In genomic region chr13:25738797-25739196, GRCh38 we compare ENCODE assay signal across 18 cellular contexts.
DNase-seq lines count a peak whose midpoint lies in the region; ATAC-seq, FAIRE-seq and TF ChIP-seq lines count a peak whose summit lies in the region.
"Had no signal": no experiment of that assay in that cellular context is flagged by ENCODE, and none has a peak within 500 bp of the region (broad histone marks: within the 10 kb centered on the region; RNA-seq: fewer than 3 reads in every experiment).

No MANE protein-coding gene starts in this region.

- peaks cover 2% of the 10 kb centered on the region for H3K9me3 Mint-ChIP-seq in astrocyte (ENCODE audit: unreplicated experiment)
- no peaks in the 10 kb centered on the region for H3K9me3 Mint-ChIP-seq in mesothelial cell of epicardium
- H3K9me3 Mint-ChIP-seq: effector memory CD8-positive, alpha-beta T cell had no signal

- H3K36me3 ChIP-seq in BLaER1: no peaks in the 10 kb centered on the region
- no peaks in the 10 kb centered on the region for H3K36me3 ChIP-seq in astrocyte (ENCODE audit: insufficient read depth, low read length)
- H3K36me3 ChIP-seq: spleen, uterus had no signal

- TF ChIP-seq CTCF in astrocyte (IDR thresholded peaks at IDR 0.05; ENCODE audit: insufficient read depth, low read depth, low read length) (no peak), mesothelial cell of epicardium (IDR thresholded peaks at IDR 0.05; ENCODE audit: unreplicated experiment) (no peak)

- H3K27me3 Mint-ChIP-seq in astrocyte (ENCODE audit: low read depth, unreplicated experiment) (no peaks in the 10 kb centered on the region), mesothelial cell of epicardium (ENCODE audit: low read depth) (no peaks in the 10 kb centered on the region)
- H3K27me3 Mint-ChIP-seq: effector memory CD8-positive, alpha-beta T cell had no signal

- no peak overlapping the region for H3K4me3 Mint-ChIP-seq in astrocyte (ENCODE audit: unreplicated experiment)
- no peak overlapping the region for H3K4me3 Mint-ChIP-seq in mesothelial cell of epicardium
- H3K4me3 Mint-ChIP-seq: naive B cell had no signal

- DNase-seq in HuH-7 (ENCODE audit: low spot score): peak; percentile 2
- DNase-seq in astrocyte (ENCODE audit: low read depth): peak; percentile 8
- no peak for DNase-seq in mesothelial cell of epicardium (ENCODE audit: low spot score in 2 of 2, unreplicated experiment in 2 of 2)
- DNase-seq in HuH-7.5 (ENCODE audit: low spot score): no peak
- no peak for DNase-seq in HUDEP-2 (lab: John Stamatoyannopoulos, UW; ENCODE audit: unreplicated experiment in 76 of 76)
- DNase-seq: activated effector memory CD4-positive, alpha-beta T cell treated with Interleukin-2 at 50 U/mL for 16 hours; amniotic stem cell; GOT3; KG1; naive B cell; NCI-H446; spleen; stimulated activated CD8-positive, alpha-beta memory T cell treated with anti-CD3 and anti-CD28 coated beads, Interleukin-4, amount 100 ng/mL, for 48 hours; uterus had no signal

- H3K9ac ChIP-seq in BLaER1: no peak overlapping the region
- H3K9ac ChIP-seq in astrocyte (ENCODE audit: low read length): peak overlapping the region; percentile 61

- H3K4me1 Mint-ChIP-seq in astrocyte (ENCODE audit: low read depth, unreplicated experiment) (peaks cover 23% of the 10 kb centered on the region), mesothelial cell of epicardium (peaks cover 22% of the 10 kb centered on the region)

- H3K9me3 ChIP-seq in BLaER1: no peaks in the 10 kb centered on the region
- H3K9me3 ChIP-seq in astrocyte (ENCODE audit: insufficient read depth, low read depth, low read length): no peaks in the 10 kb centered on the region
- H3K9me3 ChIP-seq: spleen, uterus had no signal

- no peak overlapping the region for H2AFZ ChIP-seq in astrocyte (ENCODE audit: low read depth, low read length)

- H3K27ac ChIP-seq in BLaER1 (no peak overlapping the region), astrocyte (ENCODE audit: low read depth, low read length) (peak overlapping the region; percentile 81)
- H3K27ac ChIP-seq: spleen, uterus had no signal

- no peaks in the 10 kb centered on the region for H3K79me2 ChIP-seq in astrocyte (ENCODE audit: insufficient read depth, low read length)

- H3K4me3 ChIP-seq in BLaER1 (no peak overlapping the region), astrocyte (ENCODE audit: insufficient read depth, low read depth, low read length) (no peak overlapping the region)
- H3K4me3 ChIP-seq: spleen, uterus had no signal

- H3K27me3 ChIP-seq in BLaER1 (no peaks in the 10 kb centered on the region), astrocyte (ENCODE audit: insufficient read depth, low read length) (no peaks in the 10 kb centered on the region)
- H3K27me3 ChIP-seq: uterus had no signal

- FAIRE-seq in astrocyte (lab: Jason Lieb, UNC): no peak

- H3K4me2 ChIP-seq in BLaER1 (peak overlapping the region; percentile 48; the same call in 1 of the 2 replicates), astrocyte (ENCODE audit: low read length) (peak overlapping the region; percentile 78)

- ATAC-seq in HG02884 (IDR thresholded peaks at IDR 0.05; ENCODE audit: unreplicated experiment) (no peak), HG03095 (IDR thresholded peaks at IDR 0.05; ENCODE audit: unreplicated experiment) (no peak)

- H3K27ac Mint-ChIP-seq in astrocyte (ENCODE audit: unreplicated experiment) (peak overlapping the region; percentile 95), mesothelial cell of epicardium (peak overlapping the region; percentile 28)
- H3K27ac Mint-ChIP-seq: naive B cell had no signal

- H4K20me1 ChIP-seq in BLaER1 (no peaks in the 10 kb centered on the region), astrocyte (ENCODE audit: insufficient read depth, low read length) (no peaks in the 10 kb centered on the region)

- H3K4me1 ChIP-seq in BLaER1 (peaks cover 26% of the 10 kb centered on the region), astrocyte (ENCODE audit: insufficient read depth, low read length) (peaks cover 21% of the 10 kb centered on the region)
- H3K4me1 ChIP-seq: uterus had no signal

- H3K36me3 Mint-ChIP-seq in astrocyte (ENCODE audit: low read depth, unreplicated experiment) (no peaks in the 10 kb centered on the region), mesothelial cell of epicardium (no peaks in the 10 kb centered on the region)
- H3K36me3 Mint-ChIP-seq: naive B cell had no signal

Comparison
In these comparisons a context has a peak if more than half of its experiments do, and no peak if none do; other contexts are left out.
1. DNase-seq: peak in HuH-7 (single experiment) and astrocyte (single experiment); none in mesothelial cell of epicardium (0 of 2), HuH-7.5 (single experiment) and HUDEP-2 (0 of 76).